In the genomic region with DNA sequence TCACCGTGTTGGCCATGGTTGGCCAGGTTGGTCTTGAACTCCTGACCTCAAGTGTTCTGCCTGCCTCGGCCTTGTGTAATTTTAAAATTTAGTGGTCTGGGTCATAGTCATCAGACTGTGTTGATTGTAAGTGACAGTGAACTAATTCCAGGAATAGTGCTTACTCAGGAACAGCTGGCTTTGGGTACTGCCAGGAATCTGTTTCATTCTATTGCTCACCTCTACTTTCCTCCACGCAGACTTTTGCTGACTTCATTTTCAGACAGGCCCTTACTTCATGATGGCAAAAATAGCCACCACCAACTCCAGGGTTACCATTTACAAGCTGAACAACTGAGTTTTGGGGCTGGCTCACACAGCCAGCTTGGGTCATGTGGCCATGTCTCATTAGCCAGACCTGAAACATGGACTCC, we compare ENCODE assay signal across 12 cellular contexts. TPM values are rescaled to one million over a fixed set of nuclear protein-coding genes. Genes with fewer than 3 reads are reported as not detected.
DNase-seq lines count a peak whose midpoint lies in the region; ATAC-seq and TF ChIP-seq lines count a peak whose summit lies in the region.
"Had no signal": no experiment of that assay in that cellular context is flagged by ENCODE, and none has a peak within 500 bp of the region (broad histone marks: within the 10 kb centered on the region; RNA-seq: fewer than 3 reads in every experiment).

No MANE protein-coding gene starts in this region.

- H3K27me3 ChIP-seq in skeletal muscle tissue (ENCODE audit: control insufficient read depth in 3 of 3, insufficient read depth in 3 of 3, low read length in 3 of 3) = no peaks in the 10 kb centered on the region

- H3K9ac ChIP-seq in skeletal muscle tissue (ENCODE audit: low read depth in 1 of 3, low read length in 3 of 3) = no peak overlapping the region

- peaks cover 0 to 4% (median 2%) of the 10 kb centered on the region in 3 donors for H3K9me3 ChIP-seq in skeletal muscle tissue (ENCODE audit: control insufficient read depth in 3 of 3, low read length in 3 of 3)

- H3K27me3 Mint-ChIP-seq in activated T-cell treated with anti-CD3 and anti-CD28 coated beads, Interleukin-2, amount 50 U/mL, for 24 hours = no peaks in the 10 kb centered on the region
- peaks cover 0 to 2% (median 0%) of the 10 kb centered on the region in 5 donors for H3K27me3 Mint-ChIP-seq in naive thymus-derived CD8-positive, alpha-beta T cell
- H3K27me3 Mint-ChIP-seq: central memory CD8-positive, alpha-beta T cell; T-helper 17 cell had no signal

- no peaks in the 10 kb centered on the region for H3K9me3 Mint-ChIP-seq in activated T-cell treated with anti-CD3 and anti-CD28 coated beads, Interleukin-2, amount 50 U/mL, for 24 hours
- H3K9me3 Mint-ChIP-seq in naive thymus-derived CD8-positive, alpha-beta T cell = no peaks in the 10 kb centered on the region
- H3K9me3 Mint-ChIP-seq: central memory CD8-positive, alpha-beta T cell had no signal

- H3K4me3 Mint-ChIP-seq in activated T-cell treated with anti-CD3 and anti-CD28 coated beads, Interleukin-2, amount 50 U/mL, for 24 hours = no peak overlapping the region
- no peak overlapping the region for H3K4me3 Mint-ChIP-seq in naive thymus-derived CD8-positive, alpha-beta T cell
- H3K4me3 Mint-ChIP-seq: central memory CD8-positive, alpha-beta T cell; T-helper 17 cell had no signal

- no peak for DNase-seq in activated T-cell treated with anti-CD3 and anti-CD28 coated beads, Interleukin-2, amount 50 U/mL, for 24 hours
- DNase-seq in activated T-cell treated with anti-CD3 and anti-CD28 coated beads for 4 hours = no peak
- DNase-seq in epithelial cell of esophagus (ENCODE audit: low read depth) = peak; percentile 33
- no peak for DNase-seq in stimulated activated naive CD4-positive, alpha-beta T cell (lab: John Stamatoyannopoulos, UW)
- DNase-seq in naive thymus-derived CD8-positive, alpha-beta T cell = no peak
- DNase-seq in NCI-H345 treated with DMSO at 0.1 percent for 48 hours (lab: John Stamatoyannopoulos, UW; ENCODE audit: unreplicated experiment) = no peak
- DNase-seq: NCI-H146; stimulated activated CD4-positive, alpha-beta T cell treated with anti-CD3 and anti-CD28 coated beads, Interleukin-4, amount 100 ng/mL, for 24 hours; T-helper 17 cell had no signal

- POLR2A ChIA-PET in naive thymus-derived CD8-positive, alpha-beta T cell (lab: Charles Lee) = no interaction called here

- peaks cover 17% of the 10 kb centered on the region for H3K36me3 Mint-ChIP-seq in activated T-cell treated with anti-CD3 and anti-CD28 coated beads, Interleukin-2, amount 50 U/mL, for 24 hours (ENCODE audit: low read depth)
- H3K36me3 Mint-ChIP-seq in naive thymus-derived CD8-positive, alpha-beta T cell = peaks cover 0 to 4% (median 3%) of the 10 kb centered on the region in 3 donors

- peak overlapping the region; percentile 53 for H3K27ac ChIP-seq in skeletal muscle tissue (ENCODE audit: low read depth, low read length)

- H3K4me1 Mint-ChIP-seq in activated T-cell treated with anti-CD3 and anti-CD28 coated beads, Interleukin-2, amount 50 U/mL, for 24 hours (ENCODE audit: low read depth) = peaks cover 81% of the 10 kb centered on the region
- peaks cover 21 to 47% (median 41%) of the 10 kb centered on the region in 4 donors for H3K4me1 Mint-ChIP-seq in naive thymus-derived CD8-positive, alpha-beta T cell

- ATAC-seq in HG03342 (IDR thresholded peaks at IDR 0.05; ENCODE audit: unreplicated experiment) = peak; percentile 19
- ATAC-seq in naive thymus-derived CD8-positive, alpha-beta T cell = no peak
- ATAC-seq: T-helper 17 cell had no signal

- TF ChIP-seq CTCF in epithelial cell of esophagus (IDR thresholded peaks at IDR 0.05; ENCODE audit: insufficient read depth, low read depth, low read length, missing control alignments) = no peak

- H3K27ac Mint-ChIP-seq in activated T-cell treated with anti-CD3 and anti-CD28 coated beads, Interleukin-2, amount 50 U/mL, for 24 hours = peak overlapping the region; percentile 91
- no peak overlapping the region for H3K27ac Mint-ChIP-seq in naive thymus-derived CD8-positive, alpha-beta T cell

- peaks cover 56 to 68% (median 59%) of the 10 kb centered on the region in 3 donors for H3K4me1 ChIP-seq in skeletal muscle tissue (ENCODE audit: control insufficient read depth in 3 of 3, insufficient read depth in 3 of 3, low read length in 3 of 3)

- H3K36me3 ChIP-seq in skeletal muscle tissue (ENCODE audit: control insufficient read depth in 3 of 3, insufficient read depth in 3 of 3, low read length in 3 of 3) = no peaks in the 10 kb centered on the region

- H3K4me3 ChIP-seq in epithelial cell of esophagus (ENCODE audit: low read length) = no peak overlapping the region
- no peak overlapping the region for H3K4me3 ChIP-seq in skeletal muscle tissue (ENCODE audit: low read length in 3 of 3)

RNA-seq across cellular contexts. Expression of gene FNIP2, which starts 54.6 kb away (rescaled TPM):
- total RNA-seq in skeletal muscle tissue = 21.4 TPM
- total RNA-seq in naive thymus-derived CD8-positive, alpha-beta T cell = 10 to 100 TPM in 1 of 2 experiments, 1 to 10 TPM in 1; 9.3 to 10.1 TPM
- 1 to 10 TPM; 2.5 to 6.7 (median 4.6) TPM for polyA plus RNA-seq in naive thymus-derived CD8-positive, alpha-beta T cell
